Comparison of ENCODE assay signal across 22 cellular contexts in genomic region chr9:126983767-126984166, GRCh38.
"Had no signal": no experiment of that assay in that cellular context is flagged by ENCODE, and none has a peak within 500 bp of the region (broad histone marks: within the 10 kb centered on the region; RNA-seq: fewer than 3 reads in every experiment).

No MANE protein-coding gene starts in this region.

- H3K36me3 ChIP-seq: colonic mucosa, heart left ventricle, pancreas, right lobe of liver, spleen, tibial nerve, upper lobe of right lung, vagina had no signal

- H3K4me1 ChIP-seq: colonic mucosa, pancreas, right lobe of liver had no signal

- H3K4me3 Mint-ChIP-seq: stimulated activated naive B cell treated with anti-CD40 and anti-IgM and Interleukin-4, amounts not matched to agents 10 μg/mL and 1 μg/mL and 100 μg/mL, for 72 hours; stimulated activated naive CD8-positive, alpha-beta T cell treated with anti-CD3 and anti-CD28 coated beads, Interleukin-15, amount 100 ng/mL, for 72 hours had no signal

- ATAC-seq: heart left ventricle; naive thymus-derived CD4-positive, alpha-beta T cell; pancreas; right lobe of liver; stimulated activated naive B cell treated with anti-CD40 and anti-IgM and Interleukin-4, amounts not matched to agents 10 μg/mL and 1 μg/mL and 100 μg/mL, for 72 hours; stimulated activated naive CD8-positive, alpha-beta T cell treated with anti-CD3 and anti-CD28 coated beads, Interleukin-15, amount 100 ng/mL, for 72 hours; upper lobe of right lung had no signal

- H3K27ac Mint-ChIP-seq: progenitor cell of endocrine pancreas; stimulated activated naive B cell treated with anti-CD40 and anti-IgM and Interleukin-4, amounts not matched to agents 10 μg/mL and 1 μg/mL and 100 μg/mL, for 72 hours; stimulated activated naive CD8-positive, alpha-beta T cell treated with anti-CD3 and anti-CD28 coated beads, Interleukin-15, amount 100 ng/mL, for 72 hours had no signal

- H3K4me3 ChIP-seq: colonic mucosa, heart left ventricle, pancreas, right lobe of liver, spleen, testis, tibial nerve, upper lobe of right lung, vagina had no signal

- H3K9me3 ChIP-seq: colonic mucosa, pancreas, right lobe of liver, testis, upper lobe of right lung, vagina had no signal

- H3K27me3 Mint-ChIP-seq: progenitor cell of endocrine pancreas had no signal

- DNase-seq: colonic mucosa; dermis blood vessel endothelial cell; foreskin melanocyte; heart left ventricle; hippocampal formation; kidney glomerular epithelial cell; mammary epithelial cell; naive thymus-derived CD4-positive, alpha-beta T cell; occipital lobe; pancreas; right lobe of liver; spleen; stimulated activated CD4-positive, alpha-beta T cell treated with anti-CD3 and anti-CD28 coated beads, Interleukin-15, amount 100 ng/mL, for 24 hours; stimulated activated CD4-positive, alpha-beta T cell treated with anti-CD3 and anti-CD28 coated beads, Interleukin-1b, Interleukin-23, amount 100 ng/mL, for 48 hours; stimulated activated CD4-positive, alpha-beta T cell treated with anti-CD3 and anti-CD28 coated beads, Interleukin-4, amount 100 ng/mL, for 24 hours; stimulated activated naive B cell treated with anti-CD40 and anti-IgM and Interleukin-4, amounts not matched to agents 10 μg/mL and 1 μg/mL and 100 μg/mL, for 72 hours; stimulated activated naive CD8-positive, alpha-beta T cell treated with anti-CD3 and anti-CD28 coated beads, Interleukin-15, amount 100 ng/mL, for 72 hours; testis; upper lobe of right lung had no signal

- H3K27ac ChIP-seq: colonic mucosa, pancreas, right lobe of liver, spleen, testis, tibial nerve, upper lobe of right lung, vagina had no signal

- H3K27me3 ChIP-seq: colonic mucosa, pancreas, right lobe of liver, testis, tibial nerve, upper lobe of right lung, vagina had no signal
